In genomic region chr14:34354556-34354955, GRCh38 we compare ENCODE assay signal across 26 cellular contexts.
DNase-seq lines count a peak whose midpoint lies in the region; ATAC-seq and TF ChIP-seq lines count a peak whose summit lies in the region.
"Had no signal": no experiment of that assay in that cellular context is flagged by ENCODE, and none has a peak within 500 bp of the region (broad histone marks: within the 10 kb centered on the region; RNA-seq: fewer than 3 reads in every experiment).

No MANE protein-coding gene starts in this region.

- no peak overlapping the region for H3K27ac Mint-ChIP-seq in activated T-cell treated with anti-CD3 and anti-CD28 coated beads, Interleukin-2, amount 50 U/mL, for 72 hours
- H3K27ac Mint-ChIP-seq: activated CD4-positive, alpha-beta T cell treated with anti-CD3 and anti-CD28 coated beads, Interleukin-2, amount 10 ng/mL, durations not matched to agents 24 days and 14 days; activated CD8-positive, alpha-beta memory T cell treated with anti-CD3 and anti-CD28 coated beads, Interleukin-2, amount 10 ng/mL, durations not matched to agents 7 days and 5 days; activated naive CD8-positive, alpha-beta T cell treated with anti-CD3 and anti-CD28 coated beads, Interleukin-2, amount 10 ng/mL, durations not matched to agents 7 days and 5 days; activated T-helper 17 cell treated with anti-CD3 and anti-CD28 coated beads, Interleukin-2, amount 50 U/mL, for 72 hours; CD4-positive, alpha-beta T cell; naive thymus-derived CD4-positive, alpha-beta T cell; stimulated activated naive CD8-positive, alpha-beta T cell treated with anti-CD3 and anti-CD28 coated beads, Interleukin-15, Interleukin-2, amounts not matched to agents 100 ng/mL and 50 ng/mL, for 24 hours; T-helper 17 cell had no signal

- no peak overlapping the region for H4K91ac ChIP-seq in trophoblast cell (ENCODE audit: low read depth, low read length)

- H3K27me3 Mint-ChIP-seq in activated T-cell treated with anti-CD3 and anti-CD28 coated beads, Interleukin-2, amount 50 U/mL, for 72 hours (ENCODE audit: low read depth): no peaks in the 10 kb centered on the region
- H3K27me3 Mint-ChIP-seq: activated CD4-positive, alpha-beta T cell treated with anti-CD3 and anti-CD28 coated beads, Interleukin-2, amount 10 ng/mL, durations not matched to agents 24 days and 14 days; activated CD8-positive, alpha-beta memory T cell treated with anti-CD3 and anti-CD28 coated beads, Interleukin-2, amount 10 ng/mL, durations not matched to agents 7 days and 5 days; activated naive CD8-positive, alpha-beta T cell treated with anti-CD3 and anti-CD28 coated beads, Interleukin-2, amount 10 ng/mL, durations not matched to agents 7 days and 5 days; activated T-helper 17 cell treated with anti-CD3 and anti-CD28 coated beads, Interleukin-2, amount 50 U/mL, for 72 hours; CD4-positive, alpha-beta T cell; naive thymus-derived CD4-positive, alpha-beta T cell; stimulated activated naive CD8-positive, alpha-beta T cell treated with anti-CD3 and anti-CD28 coated beads, Interleukin-15, Interleukin-2, amounts not matched to agents 100 ng/mL and 50 ng/mL, for 24 hours; T-helper 17 cell had no signal

- H3K4me1 Mint-ChIP-seq in activated T-cell treated with anti-CD3 and anti-CD28 coated beads, Interleukin-2, amount 50 U/mL, for 72 hours (ENCODE audit: low read depth): no peaks in the 10 kb centered on the region
- H3K4me1 Mint-ChIP-seq: activated CD8-positive, alpha-beta memory T cell treated with anti-CD3 and anti-CD28 coated beads, Interleukin-2, amount 10 ng/mL, durations not matched to agents 7 days and 5 days; activated T-helper 17 cell treated with anti-CD3 and anti-CD28 coated beads, Interleukin-2, amount 50 U/mL, for 72 hours had no signal

- peak overlapping the region; percentile 55 for H2BK12ac ChIP-seq in trophoblast cell (ENCODE audit: low read length)

- no peak overlapping the region for H3K4ac ChIP-seq in trophoblast cell (ENCODE audit: low read depth, low read length)

- in situ Hi-C loops in astrocyte of the spinal cord (cut with HindIII; ENCODE audit: low sequenced_read_pairs): no loop called here

- peak overlapping the region; percentile 17 for H2AFZ ChIP-seq in trophoblast cell (ENCODE audit: insufficient read depth, low read length, poor library complexity)

- no peak overlapping the region for H3K4me2 ChIP-seq in trophoblast cell (ENCODE audit: low read length)

- no peaks in the 10 kb centered on the region for H3K9me3 ChIP-seq in trophoblast cell (ENCODE audit: insufficient read depth, low read depth, low read length)
- H3K9me3 ChIP-seq: HAP-1, tibial nerve had no signal

- H3K79me2 ChIP-seq in trophoblast cell (ENCODE audit: control insufficient read depth, insufficient read depth, low read length, poor library complexity): no peaks in the 10 kb centered on the region

- no peak for ATAC-seq in activated T-cell treated with anti-CD3 and anti-CD28 coated beads, Interleukin-2, amount 50 U/mL, for 72 hours (replicated peaks in 1 of 2)
- no peak for ATAC-seq in GM19467 (IDR thresholded peaks at IDR 0.05; ENCODE audit: unreplicated experiment)
- ATAC-seq: activated CD8-positive, alpha-beta memory T cell treated with anti-CD3 and anti-CD28 coated beads, Interleukin-2, amount 10 ng/mL, durations not matched to agents 7 days and 5 days; activated T-helper 17 cell treated with anti-CD3 and anti-CD28 coated beads, Interleukin-2, amount 50 U/mL, for 72 hours; esophagus mucosa; naive thymus-derived CD4-positive, alpha-beta T cell; T-helper 17 cell had no signal

- peak; percentile 74 for DNase-seq in M059J (ENCODE audit: low read depth)
- DNase-seq in NOMO-1 treated with DMSO at 0.1 percent for 48 hours (lab: John Stamatoyannopoulos, UW; ENCODE audit: unreplicated experiment): peak; percentile 70
- peak; percentile 46 for DNase-seq in astrocyte of the spinal cord (ENCODE audit: low read depth, low spot score)
- DNase-seq in trophoblast cell: no peak
- no peak for DNase-seq in activated T-cell treated with anti-CD3 and anti-CD28 coated beads, Interleukin-2, amount 50 U/mL, for 72 hours
- no peak for DNase-seq in RKO (ENCODE audit: low spot score)
- DNase-seq in NCI-H2196 treated with DMSO at 0.1 percent for 48 hours (lab: John Stamatoyannopoulos, UW; ENCODE audit: unreplicated experiment): no peak
- DNase-seq: activated CD4-positive, alpha-beta T cell treated with anti-CD3 and anti-CD28 coated beads, Interleukin-2, amount 10 ng/mL, durations not matched to agents 24 days and 14 days; activated CD8-positive, alpha-beta memory T cell treated with anti-CD3 and anti-CD28 coated beads, Interleukin-2, amount 10 ng/mL, durations not matched to agents 7 days and 5 days; activated naive CD8-positive, alpha-beta T cell treated with anti-CD3 and anti-CD28 coated beads, Interleukin-2, amount 10 ng/mL, durations not matched to agents 7 days and 5 days; CD4-positive, alpha-beta T cell; effector CD4-positive, alpha-beta T cell; Kasumi-1; kidney; mesendoderm; naive thymus-derived CD4-positive, alpha-beta T cell; NCI-H1417; NCI-H2171; occipital lobe; T-helper 17 cell had no signal

- peak overlapping the region; percentile 81 for H3K27ac ChIP-seq in trophoblast cell (ENCODE audit: low read depth, low read length)

- peaks cover 4 to 14% of the 10 kb centered on the region in 2 experiments for H3K4me1 ChIP-seq in trophoblast cell (ENCODE audit: control insufficient read depth in 1 of 2, insufficient read depth in 2 of 2, low read length in 2 of 2)

- no peak overlapping the region for H3K4me3 ChIP-seq in astrocyte of the spinal cord (ENCODE audit: low read depth, low read length)
- H3K4me3 ChIP-seq in trophoblast cell (ENCODE audit: low read depth, low read length): no peak overlapping the region
- H3K4me3 ChIP-seq: HAP-1, tibial nerve had no signal

- TF ChIP-seq CTCF in astrocyte of the spinal cord (IDR thresholded peaks at IDR 0.05; ENCODE audit: low read depth, low read length): no peak

- no peak overlapping the region for H3K9ac ChIP-seq in trophoblast cell (ENCODE audit: low read length)

- no peak overlapping the region for H4K12ac ChIP-seq in trophoblast cell (ENCODE audit: low read depth, low read length)

- no peak overlapping the region for H3K14ac ChIP-seq in trophoblast cell (ENCODE audit: low read length)

- no CpG with 5 or more reads among the region's 3 CpGs for WGBS in trophoblast cell (ENCODE audit: extremely low coverage, insufficient coverage, insufficient read length)

- no peaks in the 10 kb centered on the region for H3K36me3 Mint-ChIP-seq in activated T-cell treated with anti-CD3 and anti-CD28 coated beads, Interleukin-2, amount 50 U/mL, for 72 hours (ENCODE audit: insufficient read depth in 2 of 2)
- H3K36me3 Mint-ChIP-seq: activated CD8-positive, alpha-beta memory T cell treated with anti-CD3 and anti-CD28 coated beads, Interleukin-2, amount 10 ng/mL, durations not matched to agents 7 days and 5 days; activated naive CD8-positive, alpha-beta T cell treated with anti-CD3 and anti-CD28 coated beads, Interleukin-2, amount 10 ng/mL, durations not matched to agents 7 days and 5 days; naive thymus-derived CD4-positive, alpha-beta T cell had no signal

- no peak overlapping the region for H2AK5ac ChIP-seq in trophoblast cell (ENCODE audit: low read length)

- peaks cover 2% of the 10 kb centered on the region for H3K79me1 ChIP-seq in trophoblast cell (ENCODE audit: low read length)

- no peaks in the 10 kb centered on the region for H3K36me3 ChIP-seq in trophoblast cell (ENCODE audit: control insufficient read depth in 1 of 2, insufficient read depth in 2 of 2, low read length in 2 of 2)
- H3K36me3 ChIP-seq: HAP-1, tibial nerve had no signal

- H4K8ac ChIP-seq in trophoblast cell (ENCODE audit: low read depth, low read length): no peak overlapping the region

- H3K23ac ChIP-seq in trophoblast cell (ENCODE audit: low read length): no peak overlapping the region

- H2BK120ac ChIP-seq in trophoblast cell (ENCODE audit: insufficient read depth, low read length, poor library complexity): peak overlapping the region; percentile 50

- no peak overlapping the region for H3K4me3 Mint-ChIP-seq in activated T-cell treated with anti-CD3 and anti-CD28 coated beads, Interleukin-2, amount 50 U/mL, for 72 hours
- H3K4me3 Mint-ChIP-seq: activated CD4-positive, alpha-beta T cell treated with anti-CD3 and anti-CD28 coated beads, Interleukin-2, amount 10 ng/mL, durations not matched to agents 24 days and 14 days; activated CD8-positive, alpha-beta memory T cell treated with anti-CD3 and anti-CD28 coated beads, Interleukin-2, amount 10 ng/mL, durations not matched to agents 7 days and 5 days; activated naive CD8-positive, alpha-beta T cell treated with anti-CD3 and anti-CD28 coated beads, Interleukin-2, amount 10 ng/mL, durations not matched to agents 7 days and 5 days; activated T-helper 17 cell treated with anti-CD3 and anti-CD28 coated beads, Interleukin-2, amount 50 U/mL, for 72 hours; CD4-positive, alpha-beta T cell; naive thymus-derived CD4-positive, alpha-beta T cell; stimulated activated naive CD8-positive, alpha-beta T cell treated with anti-CD3 and anti-CD28 coated beads, Interleukin-15, Interleukin-2, amounts not matched to agents 100 ng/mL and 50 ng/mL, for 24 hours; T-helper 17 cell had no signal

- no peak overlapping the region for H2BK5ac ChIP-seq in trophoblast cell (ENCODE audit: low read depth, low read length, poor library complexity)

- no peaks in the 10 kb centered on the region for H3K9me3 Mint-ChIP-seq in activated T-cell treated with anti-CD3 and anti-CD28 coated beads, Interleukin-2, amount 50 U/mL, for 72 hours
- H3K9me3 Mint-ChIP-seq: activated CD4-positive, alpha-beta T cell treated with anti-CD3 and anti-CD28 coated beads, Interleukin-2, amount 10 ng/mL, durations not matched to agents 24 days and 14 days; activated naive CD8-positive, alpha-beta T cell treated with anti-CD3 and anti-CD28 coated beads, Interleukin-2, amount 10 ng/mL, durations not matched to agents 7 days and 5 days; activated T-helper 17 cell treated with anti-CD3 and anti-CD28 coated beads, Interleukin-2, amount 50 U/mL, for 72 hours; CD4-positive, alpha-beta T cell; naive thymus-derived CD4-positive, alpha-beta T cell; stimulated activated naive CD8-positive, alpha-beta T cell treated with anti-CD3 and anti-CD28 coated beads, Interleukin-15, Interleukin-2, amounts not matched to agents 100 ng/mL and 50 ng/mL, for 24 hours had no signal

- no peaks in the 10 kb centered on the region for H3K27me3 ChIP-seq in trophoblast cell (ENCODE audit: insufficient read depth, low read length)
- H3K27me3 ChIP-seq: tibial nerve had no signal

- H3K18ac ChIP-seq in trophoblast cell (ENCODE audit: low read length): no peak overlapping the region

Comparison
In these comparisons a context has a peak if more than half of its experiments do, and no peak if none do; other contexts are left out.
1. DNase-seq: peak in M059J (single experiment), NOMO-1 treated with DMSO at 0.1 percent for 48 hours (single experiment) and astrocyte of the spinal cord (single experiment); none in trophoblast cell (0 of 2), activated T-cell treated with anti-CD3 and anti-CD28 coated beads, Interleukin-2, amount 50 U/mL, for 72 hours (0 of 2), RKO (single experiment) and NCI-H2196 treated with DMSO at 0.1 percent for 48 hours (single experiment).